5 cellular contexts compared by ENCODE assay signal in genomic region chr4:163447023-163447422, GRCh38. TPM values are rescaled to one million over a fixed set of nuclear protein-coding genes. Genes with fewer than 3 reads are reported as not detected.
"Had no signal": no experiment of that assay in that cellular context is flagged by ENCODE, and none has a peak within 500 bp of the region (broad histone marks: within the 10 kb centered on the region; RNA-seq: fewer than 3 reads in every experiment).

No MANE protein-coding gene starts in this region.

RNA-seq across cellular contexts. Expression of gene TKTL2, which starts 26.5 kb away (rescaled TPM):
- total RNA-seq: H1, H9, HT-29, IMR-90 had no signal
- polyA plus RNA-seq: GM23338, H1, IMR-90 had no signal
